Comparison of ENCODE assay signal across 5 cellular contexts in the genomic region with DNA sequence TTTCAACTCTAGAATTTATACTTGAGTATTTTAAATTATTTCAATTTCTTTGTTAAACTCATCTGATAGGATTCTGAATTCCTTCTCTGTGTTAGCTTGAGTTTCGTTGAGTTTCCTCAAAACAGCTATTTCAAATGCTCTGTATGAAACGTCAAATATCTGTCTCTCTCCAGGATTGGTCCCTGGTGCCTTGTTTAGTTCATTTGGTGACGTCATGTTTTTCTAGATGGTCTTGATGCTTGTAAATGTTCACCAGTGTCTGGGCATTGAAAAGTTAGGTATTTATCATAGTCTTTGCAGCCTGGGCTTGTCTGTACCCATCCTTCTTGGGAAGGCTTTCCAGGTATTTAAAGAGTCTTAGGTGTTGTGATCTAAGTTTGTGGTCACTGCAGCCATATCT.
"Had no signal": no experiment of that assay in that cellular context is flagged by ENCODE, and none has a peak within 500 bp of the region (broad histone marks: within the 10 kb centered on the region; RNA-seq: fewer than 3 reads in every experiment).

No MANE protein-coding gene starts in this region.

- FAIRE-seq: HTR-8/SVneo had no signal

- DNase-seq: IMR-90, KBM-7, KG1 had no signal

- H3K27ac ChIP-seq: HL-60 had no signal
